Comparison of ENCODE assay signal across 12 cellular contexts in the genomic region with DNA sequence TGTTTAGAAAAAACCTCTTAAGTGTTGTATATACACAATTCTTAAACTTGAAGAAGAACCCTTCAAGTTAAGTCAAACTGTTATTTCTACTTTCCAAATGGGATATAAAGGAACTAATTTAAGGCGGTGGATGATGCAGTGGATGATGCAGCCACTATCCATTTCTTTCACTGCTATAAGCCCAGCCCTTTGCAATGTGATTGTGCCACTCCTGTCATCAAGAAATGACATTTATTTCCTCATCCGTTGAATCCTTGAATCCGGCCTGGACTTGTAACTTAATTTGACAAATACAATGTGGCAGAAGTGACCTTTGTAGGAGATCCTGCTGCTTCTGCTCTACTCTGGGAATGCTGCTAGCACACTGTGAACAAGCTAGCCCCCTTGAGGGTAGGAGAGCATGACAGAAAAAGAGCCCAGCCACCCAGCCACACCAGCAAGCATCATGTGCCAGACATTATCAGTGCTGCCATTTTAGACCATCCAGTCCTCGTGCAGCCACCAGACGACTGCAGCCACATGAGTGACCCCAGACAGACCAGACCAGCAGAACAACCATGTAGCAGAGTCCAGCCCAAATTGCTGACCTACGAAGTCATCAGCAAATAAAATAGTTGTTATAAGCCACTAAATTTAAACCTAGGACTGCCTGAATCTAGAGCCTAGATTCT. TPM values are rescaled to one million over a fixed set of nuclear protein-coding genes. Genes with fewer than 3 reads are reported as not detected.
A peak's percentile ranks its signal among the peaks of the same experiment; 100 is the strongest.
DNase-seq lines count a peak whose midpoint lies in the region; ATAC-seq and TF ChIP-seq lines count a peak whose summit lies in the region.
"Had no signal": no experiment of that assay in that cellular context is flagged by ENCODE, and none has a peak within 500 bp of the region (broad histone marks: within the 10 kb centered on the region; RNA-seq: fewer than 3 reads in every experiment).

No MANE protein-coding gene starts in this region.

- H3K9me3 ChIP-seq in neural progenitor cell (ENCODE audit: low read depth), result no peaks in the 10 kb centered on the region
- H3K9me3 ChIP-seq: HAP-1 had no signal

- ATAC-seq in GM19035 (IDR thresholded peaks at IDR 0.05; ENCODE audit: unreplicated experiment), result no peak
- no peak for ATAC-seq in activated naive CD4-positive, alpha-beta T cell treated with anti-CD3 and anti-CD28 coated beads, Interleukin-2, amount 50 U/mL, for 72 hours
- ATAC-seq: activated T-cell treated with anti-CD3 and anti-CD28 coated beads, Interleukin-2, amount 50 U/mL, for 72 hours had no signal

- no peaks in the 10 kb centered on the region for H3K9me3 Mint-ChIP-seq in neural progenitor cell
- H3K9me3 Mint-ChIP-seq in activated naive CD4-positive, alpha-beta T cell treated with anti-CD3 and anti-CD28 coated beads, Interleukin-2, amount 50 U/mL, for 72 hours, result no peaks in the 10 kb centered on the region
- H3K9me3 Mint-ChIP-seq: activated T-cell treated with anti-CD3 and anti-CD28 coated beads, Interleukin-2, amount 50 U/mL, for 72 hours had no signal

- no peak overlapping the region for H3K4me3 Mint-ChIP-seq in neural progenitor cell
- H3K4me3 Mint-ChIP-seq: activated T-cell treated with anti-CD3 and anti-CD28 coated beads, Interleukin-2, amount 50 U/mL, for 72 hours had no signal

- H3K27me3 Mint-ChIP-seq in neural progenitor cell (ENCODE audit: insufficient read depth, low read depth), result no peaks in the 10 kb centered on the region

- no peaks in the 10 kb centered on the region for H3K36me3 ChIP-seq in neural progenitor cell
- H3K36me3 ChIP-seq: HAP-1 had no signal

- CTCF ChIA-PET in RWPE1 (lab: Yijun Ruan, JAX), result interaction anchor here (0.5 to 0.6 kb wide), 2 partner anchors 1065 to 1139 kb away, joined by 3 to 4 read pairs; no protein-coding TSS in a partner anchor

- no peak overlapping the region for H3K9ac ChIP-seq in neural progenitor cell

- H3K79me2 ChIP-seq in neural progenitor cell (ENCODE audit: low read depth), result peaks cover 8% of the 10 kb centered on the region

- H3K27me3 ChIP-seq in neural progenitor cell, result no peaks in the 10 kb centered on the region

- DNase-seq in epithelial cell of esophagus (ENCODE audit: low read depth) (peak; percentile 7), neural progenitor cell (ENCODE audit: low spot score) (no peak), RWPE1 (ENCODE audit: low spot score) (no peak), SIG-M5 (lab: John Stamatoyannopoulos, UW) (no peak)
- DNase-seq in activated naive CD4-positive, alpha-beta T cell treated with anti-CD3 and anti-CD28 coated beads, Interleukin-2, amount 50 U/mL, for 72 hours (ENCODE audit: low spot score in 2 of 2), result no peak
- DNase-seq: activated T-cell treated with anti-CD3 and anti-CD28 coated beads, Interleukin-2, amount 50 U/mL, for 72 hours; NCI-H146; NCI-H774 had no signal

- H3F3A ChIP-seq in neural progenitor cell (ENCODE audit: low read depth), result no peaks in the 10 kb centered on the region

- H3K4me3 ChIP-seq in epithelial cell of esophagus (ENCODE audit: low read length), result no peak overlapping the region
- no peak overlapping the region for H3K4me3 ChIP-seq in neural progenitor cell
- H3K4me3 ChIP-seq: HAP-1 had no signal

- peaks cover 16% of the 10 kb centered on the region for H3K4me1 ChIP-seq in neural progenitor cell

- no peak overlapping the region for H3K4me2 ChIP-seq in neural progenitor cell

- H3K27ac Mint-ChIP-seq in neural progenitor cell, result peak overlapping the region; percentile 26
- H3K27ac Mint-ChIP-seq in activated naive CD4-positive, alpha-beta T cell treated with anti-CD3 and anti-CD28 coated beads, Interleukin-2, amount 50 U/mL, for 72 hours, result no peak overlapping the region
- H3K27ac Mint-ChIP-seq: activated T-cell treated with anti-CD3 and anti-CD28 coated beads, Interleukin-2, amount 50 U/mL, for 72 hours had no signal

- H4K20me1 ChIP-seq in neural progenitor cell (ENCODE audit: low read depth), result no peaks in the 10 kb centered on the region

- TF ChIP-seq RAD21 in Ishikawa (IDR thresholded peaks at IDR 0.05; ENCODE audit: low read depth), result no peak

- peak; percentile 42; the same call in 1 of the 2 replicates for TF ChIP-seq EP300 in Ishikawa (IDR thresholded peaks at IDR 0.05; ENCODE audit: borderline replicate concordance)

- H3K36me3 Mint-ChIP-seq in neural progenitor cell, result no peaks in the 10 kb centered on the region
- no peaks in the 10 kb centered on the region for H3K36me3 Mint-ChIP-seq in activated naive CD4-positive, alpha-beta T cell treated with anti-CD3 and anti-CD28 coated beads, Interleukin-2, amount 50 U/mL, for 72 hours

- H3K27ac ChIP-seq in 22Rv1 (peak overlapping the region; percentile 75), neural progenitor cell (no peak overlapping the region), RWPE1 (no peak overlapping the region)

- TF ChIP-seq CTCF in 22Rv1 (IDR thresholded peaks at IDR 0.05) (no peak), epithelial cell of esophagus (IDR thresholded peaks at IDR 0.05; ENCODE audit: insufficient read depth, low read depth, low read length, missing control alignments) (no peak), neural progenitor cell (IDR thresholded peaks at IDR 0.05) (no peak), RWPE1 (conservative IDR thresholded peaks at IDR 0.05; ENCODE audit: low read depth) (no peak)

- POLR2A ChIA-PET in RWPE1 (lab: Yijun Ruan, JAX; ENCODE audit: low non-redundant PET), result no interaction called here

- peaks cover 22% of the 10 kb centered on the region for H3K4me1 Mint-ChIP-seq in neural progenitor cell

- no peak overlapping the region for H2AFZ ChIP-seq in neural progenitor cell (replicated peaks)

TF ChIP-seq in Ishikawa, 13 proteins besides CTCF, POLR2A, EP300 and RAD21:
- TF ChIP-seq YY1 (IDR thresholded peaks at IDR 0.05; ENCODE audit: low read depth) (no peak), MAX (IDR thresholded peaks at IDR 0.05) (peak; percentile 90), CREB1 (IDR thresholded peaks at IDR 0.05; ENCODE audit: low read depth) (no peak), EGR1 (IDR thresholded peaks at IDR 0.05) (no peak), CEBPB (IDR thresholded peaks at IDR 0.05) (no peak), TEAD4 (IDR thresholded peaks at IDR 0.05) (peak; percentile 82), TAF1 (IDR thresholded peaks at IDR 0.05; ENCODE audit: low read depth) (no peak), NFIC (IDR thresholded peaks at IDR 0.05) (no peak), ZBTB7A (IDR thresholded peaks at IDR 0.05; ENCODE audit: low read depth) (no peak)
TF ChIP-seq in Ishikawa: peak in this region for 2.

RNA-seq across cellular contexts. Expression of gene UACA, which starts 47.4 kb away (rescaled TPM):
- total RNA-seq in neural progenitor cell (ENCODE audit: low replicate concordance), result 33.0 and 70.0 TPM in 2 replicates
- 1 to 10 TPM; 2.8 to 7.7 TPM for total RNA-seq in activated naive CD4-positive, alpha-beta T cell treated with anti-CD3 and anti-CD28 coated beads, Interleukin-2, amount 50 U/mL, for 72 hours
